In genomic region chr22:37197451-37198289, GRCh38 we compare ENCODE assay signal across 8 cellular contexts. TPM values are rescaled to one million over a fixed set of nuclear protein-coding genes. Genes with fewer than 3 reads are reported as not detected.
DNase-seq lines count a peak whose midpoint lies in the region; ATAC-seq and TF ChIP-seq lines count a peak whose summit lies in the region.

No MANE protein-coding gene starts in this region.

- peaks cover 46% of the 10 kb centered on the region for H3K4me1 Mint-ChIP-seq in activated CD4-positive, alpha-beta T cell treated with anti-CD3 and anti-CD28 coated beads, Interleukin-2, amount 10 ng/mL, durations not matched to agents 24 days and 14 days

- H3K27ac Mint-ChIP-seq in activated CD4-positive, alpha-beta T cell treated with anti-CD3 and anti-CD28 coated beads, Interleukin-2, amount 10 ng/mL, durations not matched to agents 24 days and 14 days = peak overlapping the region; percentile 98

- no peak overlapping the region for H3K4me3 ChIP-seq in WERI-Rb-1 (ENCODE audit: low read depth, low read length)
- peak overlapping the region; percentile 72 to 84 for H3K4me3 ChIP-seq in foreskin fibroblast (ENCODE audit: low read depth in 1 of 2, low read length in 2 of 2)
- no peak overlapping the region for H3K4me3 ChIP-seq in prostate gland

- H3K36me3 ChIP-seq in WERI-Rb-1 (no peaks in the 10 kb centered on the region), prostate gland (no peaks in the 10 kb centered on the region)

- 41% methylated on average over 12 of the region's 12 CpGs for WGBS in prostate gland

- H3K4me1 ChIP-seq in prostate gland (replicated peaks) = peaks cover 18% of the 10 kb centered on the region

- no peak for TF ChIP-seq POLR2A in prostate gland (IDR thresholded peaks at IDR 0.05)

- peak overlapping the region; percentile 93 for H3K4me3 Mint-ChIP-seq in activated CD4-positive, alpha-beta T cell treated with anti-CD3 and anti-CD28 coated beads, Interleukin-2, amount 10 ng/mL, durations not matched to agents 24 days and 14 days

- H3K27ac ChIP-seq in WERI-Rb-1 = peak overlapping the region; percentile 89
- peak overlapping the region; percentile 89 to 94 for H3K27ac ChIP-seq in prostate gland

- intact Hi-C loops in activated CD4-positive, alpha-beta T cell treated with anti-CD3 and anti-CD28 coated beads, Interleukin-2, amount 10 ng/mL, durations not matched to agents 24 days and 14 days (cut with micrococcal nuclease) = loop anchor here (1.0 to 10.0 kb wide), 7 partner anchors 31 to 415 kb away; partner anchors contain the start of gene NCF4
- intact Hi-C loops in prostate gland (cut with DNase I) = loop anchor here (10.0 kb wide), 1 partner anchor 413 kb away; no protein-coding TSS in a partner anchor

- H3K9me3 Mint-ChIP-seq in activated CD4-positive, alpha-beta T cell treated with anti-CD3 and anti-CD28 coated beads, Interleukin-2, amount 10 ng/mL, durations not matched to agents 24 days and 14 days = no peaks in the 10 kb centered on the region

- H3K27me3 ChIP-seq in WERI-Rb-1 (ENCODE audit: insufficient read depth, low read depth, severe bottlenecking) = no peaks in the 10 kb centered on the region
- H3K27me3 ChIP-seq in prostate gland (replicated peaks; ENCODE audit: insufficient read depth) = no peaks in the 10 kb centered on the region

- H3K9me3 ChIP-seq in WERI-Rb-1 (ENCODE audit: severe bottlenecking) = no peaks in the 10 kb centered on the region
- no peaks in the 10 kb centered on the region for H3K9me3 ChIP-seq in prostate gland

- no peaks in the 10 kb centered on the region for H3K27me3 Mint-ChIP-seq in activated CD4-positive, alpha-beta T cell treated with anti-CD3 and anti-CD28 coated beads, Interleukin-2, amount 10 ng/mL, durations not matched to agents 24 days and 14 days

- TF ChIP-seq CTCF in WERI-Rb-1 (IDR thresholded peaks at IDR 0.05; ENCODE audit: low read depth, low read length) (no peak), foreskin fibroblast (IDR thresholded peaks at IDR 0.05; ENCODE audit: low read depth, low read length) (no peak), prostate gland (IDR thresholded peaks at IDR 0.05) (no peak)

- DNase-seq in activated CD4-positive, alpha-beta T cell treated with anti-CD3 and anti-CD28 coated beads, Interleukin-2, amount 10 ng/mL, durations not matched to agents 24 days and 14 days = no peak
- DNase-seq in activated CD4-positive, alpha-beta T cell treated with anti-CD3 and anti-CD28 coated beads for 4 hours = no peak
- no peak for DNase-seq in WERI-Rb-1
- peak; percentile 37 to 65 for DNase-seq in foreskin fibroblast
- DNase-seq in prostate gland (ENCODE audit: low spot score) = peak; percentile 38
- DNase-seq in UCSD-AML1 (lab: John Stamatoyannopoulos, UW; ENCODE audit: unreplicated experiment) = no peak
- no peak for DNase-seq in NCI-H774 (lab: John Stamatoyannopoulos, UW)

- no peak for ATAC-seq in GM18861 (IDR thresholded peaks at IDR 0.05; ENCODE audit: unreplicated experiment)

- H3K36me3 Mint-ChIP-seq in activated CD4-positive, alpha-beta T cell treated with anti-CD3 and anti-CD28 coated beads, Interleukin-2, amount 10 ng/mL, durations not matched to agents 24 days and 14 days (ENCODE audit: low read depth) = peaks cover 2% of the 10 kb centered on the region

RNA-seq across cellular contexts. Expression of gene C1QTNF6, which starts 9.6 kb away (rescaled TPM):
- 6.0 and 6.9 TPM in 2 replicates for total RNA-seq in activated CD4-positive, alpha-beta T cell treated with anti-CD3 and anti-CD28 coated beads, Interleukin-2, amount 10 ng/mL, durations not matched to agents 24 days and 14 days
- total RNA-seq in prostate gland = 1 to 10 TPM; 2.1 to 9.3 TPM

RNA-seq across cellular contexts. Expression of gene SSTR3, which starts 14.6 kb away (rescaled TPM):
- 3.5 and 4.0 TPM in 2 replicates for total RNA-seq in activated CD4-positive, alpha-beta T cell treated with anti-CD3 and anti-CD28 coated beads, Interleukin-2, amount 10 ng/mL, durations not matched to agents 24 days and 14 days
- total RNA-seq in prostate gland = 10 to 100 TPM in 1 of 2 donors, not detected in 1; 46.4 TPM

RNA-seq across cellular contexts. Expression of gene RAC2, which starts 46.4 kb away (rescaled TPM):
- 519 and 540 TPM in 2 replicates for total RNA-seq in activated CD4-positive, alpha-beta T cell treated with anti-CD3 and anti-CD28 coated beads, Interleukin-2, amount 10 ng/mL, durations not matched to agents 24 days and 14 days
- total RNA-seq in prostate gland = 10 to 100 TPM in 1 of 2 donors, 1 to 10 TPM in 1; 9.7 to 14.4 TPM

RNA-seq across cellular contexts. Expression of gene IL2RB, which starts 48.0 kb away (rescaled TPM):
- 288 and 296 TPM in 2 replicates for total RNA-seq in activated CD4-positive, alpha-beta T cell treated with anti-CD3 and anti-CD28 coated beads, Interleukin-2, amount 10 ng/mL, durations not matched to agents 24 days and 14 days
- total RNA-seq in prostate gland = 1 to 10 TPM; 1.7 to 3.0 TPM

Comparison
In these comparisons a context has a peak if more than half of its experiments do, and no peak if none do; other contexts are left out.
1. DNase-seq: peak in foreskin fibroblast (2 of 2) and prostate gland (single experiment); none in activated CD4-positive, alpha-beta T cell treated with anti-CD3 and anti-CD28 coated beads, Interleukin-2, amount 10 ng/mL, durations not matched to agents 24 days and 14 days (single experiment), activated CD4-positive, alpha-beta T cell treated with anti-CD3 and anti-CD28 coated beads for 4 hours (0 of 2), WERI-Rb-1 (single experiment), UCSD-AML1 (single experiment) and NCI-H774 (single experiment).
2. H3K4me3 ChIP-seq: peak in foreskin fibroblast (2 of 2); none in WERI-Rb-1 (single experiment) and prostate gland (0 of 2).
3. RNA of gene RAC2, which starts 46.4 kb away (total RNA-seq): 519 to 540 TPM in activated CD4-positive, alpha-beta T cell treated with anti-CD3 and anti-CD28 coated beads, Interleukin-2, amount 10 ng/mL, durations not matched to agents 24 days and 14 days; 9.7 to 14.4 TPM in prostate gland; every median in the first group is over 10 times any median in the second.